In genomic region chr12:127176804-127177203, GRCh38 we compare ENCODE assay signal across 19 cellular contexts.
DNase-seq lines count a peak whose midpoint lies in the region; ATAC-seq, FAIRE-seq and TF ChIP-seq lines count a peak whose summit lies in the region.
"Had no signal": no experiment of that assay in that cellular context is flagged by ENCODE, and none has a peak within 500 bp of the region (broad histone marks: within the 10 kb centered on the region; RNA-seq: fewer than 3 reads in every experiment).

No MANE protein-coding gene starts in this region.

- no peak for FAIRE-seq in K562 (lab: Jason Lieb, UNC)
- FAIRE-seq: A204.1, D721Med, G401.6, GM12892, GM18507, H54 had no signal

- no peak overlapping the region for H3K4me3 Mint-ChIP-seq in CD8-positive, alpha-beta T cell
- H3K4me3 Mint-ChIP-seq: CD4-positive, CD25-positive, alpha-beta regulatory T cell had no signal

- H3K9ac ChIP-seq in K562 (ENCODE audit: insufficient read depth in 1 of 2, low read depth in 2 of 2, low read length in 2 of 2), result no peak overlapping the region
- H3K9ac ChIP-seq: KMS-11 had no signal

- no peaks in the 10 kb centered on the region for H3K4me1 ChIP-seq in HEK293 (ENCODE audit: control insufficient read depth, insufficient read depth, low read length)
- no peaks in the 10 kb centered on the region for H3K4me1 ChIP-seq in K562 (replicated peaks in 1 of 2; ENCODE audit: control insufficient read depth in 2 of 2, insufficient read depth in 2 of 2, low read length in 2 of 2)
- H3K4me1 ChIP-seq in sigmoid colon, result no peaks in the 10 kb centered on the region
- H3K4me1 ChIP-seq in CD8-positive, alpha-beta T cell (ENCODE audit: insufficient read depth, low read length), result no peaks in the 10 kb centered on the region
- H3K4me1 ChIP-seq: BE2C, Caco-2 had no signal

- no peak overlapping the region for H2AFZ ChIP-seq in K562 (ENCODE audit: low read depth, low read length)

- H3K4me2 ChIP-seq in K562 (ENCODE audit: insufficient read depth, low read length), result no peak overlapping the region
- H3K4me2 ChIP-seq: KMS-11 had no signal

- no peak overlapping the region for H3K4me3 ChIP-seq in HEK293 (ENCODE audit: low read depth, low read length)
- H3K4me3 ChIP-seq in K562, result no peak overlapping the region
- peak overlapping the region; percentile 9; the same call in 1 of the 2 replicates for H3K4me3 ChIP-seq in iPS-18c (ENCODE audit: insufficient read depth, low read depth, low read length)
- no peak overlapping the region for H3K4me3 ChIP-seq in sigmoid colon
- no peak overlapping the region for H3K4me3 ChIP-seq in CD8-positive, alpha-beta T cell (ENCODE audit: low read depth, low read length)

- H3K4me1 Mint-ChIP-seq in CD8-positive, alpha-beta T cell (ENCODE audit: low read depth), result no peaks in the 10 kb centered on the region

- BruUV-seq in K562 (replicated peaks; lab: Mats Ljungman, UMichigan), result no TSS peak

- H3K27me3 ChIP-seq in K562 (ENCODE audit: control insufficient read depth in 2 of 2, insufficient read depth in 2 of 2, low read length in 2 of 2) (no peaks in the 10 kb centered on the region), sigmoid colon (no peaks in the 10 kb centered on the region)
- no peaks in the 10 kb centered on the region for H3K27me3 ChIP-seq in CD8-positive, alpha-beta T cell (ENCODE audit: insufficient read depth, low read length)
- H3K27me3 ChIP-seq: BE2C had no signal

- no peaks in the 10 kb centered on the region for H3K9me1 ChIP-seq in K562 (ENCODE audit: control insufficient read depth, insufficient read depth, low read length)

- no peak overlapping the region for H3K27ac Mint-ChIP-seq in CD8-positive, alpha-beta T cell
- H3K27ac Mint-ChIP-seq: CD4-positive, CD25-positive, alpha-beta regulatory T cell had no signal

- TF ChIP-seq EP300 in K562 (IDR thresholded peaks at IDR 0.05; ENCODE audit: low read length), result no peak
- no peak for TF ChIP-seq EP300 in sigmoid colon (IDR thresholded peaks at IDR 0.05)

- WGBS in K562 (ENCODE audit: insufficient coverage, low coverage, missing lambda C conversion rate), result 56% methylated on average over 4 of the region's 4 CpGs
- 91 to 95% methylated on average over 4 of the region's 4 CpGs for WGBS in sigmoid colon, 2 donors

- TF ChIP-seq RAD21 in K562 (CRISPR knock-in tag; conservative IDR thresholded peaks at IDR 0.05 in 1 of 2, IDR thresholded peaks at IDR 0.05 in 1 of 2), result no peak

- no peaks in the 10 kb centered on the region for H3K79me2 ChIP-seq in K562 (ENCODE audit: control insufficient read depth, insufficient read depth, low read length)

- H3K36me3 ChIP-seq in HEK293 (ENCODE audit: control insufficient read depth in 2 of 2, insufficient read depth in 1 of 2, low read length in 2 of 2) (no peaks in the 10 kb centered on the region), K562 (ENCODE audit: control insufficient read depth, insufficient read depth, low read length) (no peaks in the 10 kb centered on the region), sigmoid colon (no peaks in the 10 kb centered on the region)
- H3K36me3 ChIP-seq in CD8-positive, alpha-beta T cell (ENCODE audit: insufficient read depth, low read length), result no peaks in the 10 kb centered on the region
- H3K36me3 ChIP-seq: BE2C had no signal

- H3K9me3 ChIP-seq in HEK293 (ENCODE audit: control insufficient read depth, insufficient read depth, low read depth, low read length) (no peaks in the 10 kb centered on the region), K562 (replicated peaks; ENCODE audit: control insufficient read depth, insufficient read depth, low read depth, low read length) (peaks cover 11% of the 10 kb centered on the region), iPS-18c (ENCODE audit: control insufficient read depth, insufficient read depth, low read length) (peaks cover 9% of the 10 kb centered on the region), sigmoid colon (peaks cover 0 to 9% (median 4%) of the 10 kb centered on the region in 4 donors)
- peaks cover 6% of the 10 kb centered on the region for H3K9me3 ChIP-seq in CD8-positive, alpha-beta T cell (ENCODE audit: low read length)
- H3K9me3 ChIP-seq: BE2C, Caco-2 had no signal

- no peaks in the 10 kb centered on the region for H4K20me1 ChIP-seq in K562 (replicated peaks; ENCODE audit: control insufficient read depth, insufficient read depth, low read length)

- H3K36me3 Mint-ChIP-seq in CD8-positive, alpha-beta T cell, result no peaks in the 10 kb centered on the region
- H3K36me3 Mint-ChIP-seq: CD4-positive, CD25-positive, alpha-beta regulatory T cell had no signal

- DNase-seq in K562 (ENCODE audit: extremely low read depth in 1 of 4, low spot score in 3 of 4), result no peak
- no peak for DNase-seq in sigmoid colon
- no peak for DNase-seq in CD8-positive, alpha-beta T cell
- DNase-seq: ACHN; BE2C; C1 segment of cervical spinal cord; Caco-2; CD4-positive, CD25-positive, alpha-beta regulatory T cell; HCEC 1CT had no signal

- peaks cover 4% of the 10 kb centered on the region for H3K27me3 Mint-ChIP-seq in CD8-positive, alpha-beta T cell (ENCODE audit: low read depth)

- no peak for ATAC-seq in K562
- ATAC-seq in GM19455 (IDR thresholded peaks at IDR 0.05; ENCODE audit: unreplicated experiment), result no peak
- no peak for ATAC-seq in CD8-positive, alpha-beta T cell

- peaks cover 14% of the 10 kb centered on the region for H3K9me3 Mint-ChIP-seq in CD8-positive, alpha-beta T cell

- POLR2A ChIA-PET in HEK293 (lab: Yijun Ruan, JAX) (no interaction called here), K562 (lab: Yijun Ruan, JAX) (interaction anchor here (0.7 to 1.2 kb wide), 4 partner anchors 7 to 1164 kb away, joined by 3 to 4 read pairs (median 4); no protein-coding TSS in a partner anchor)
- POLR2A ChIA-PET in CD8-positive, alpha-beta T cell (lab: Charles Lee), result no interaction called here

- intact Hi-C loops in K562 (cut with micrococcal nuclease), result no loop called here
- intact Hi-C loops in sigmoid colon (cut with DNase I), result no loop called here
- intact Hi-C loops in CD8-positive, alpha-beta T cell (cut with DNase I, micrococcal nuclease), result no loop called here

- no peak for TF ChIP-seq POLR2A in K562 (conservative IDR thresholded peaks at IDR 0.05)
- no peak for TF ChIP-seq POLR2A in sigmoid colon (IDR thresholded peaks at IDR 0.05)

- no peak for TF ChIP-seq CTCF in HEK293 (tag by site-specific recombination; IDR thresholded peaks at IDR 0.05)
- TF ChIP-seq CTCF in K562 (IDR thresholded peaks at IDR 0.05 in 2 of 3, conservative IDR thresholded peaks at IDR 0.05 in 1 of 3; ENCODE audit: insufficient read depth in 2 of 3, low read depth in 1 of 3, low read length in 3 of 3), result no peak
- TF ChIP-seq CTCF in sigmoid colon (IDR thresholded peaks at IDR 0.05), result no peak
- no peak for TF ChIP-seq CTCF in CD8-positive, alpha-beta T cell (IDR thresholded peaks at IDR 0.05)

- no peak overlapping the region for H3K27ac ChIP-seq in HEK293 (ENCODE audit: extremely low read depth, low read depth, low read length)
- H3K27ac ChIP-seq in K562 (ENCODE audit: extremely low read depth, low read depth, low read length), result no peak overlapping the region
- H3K27ac ChIP-seq in sigmoid colon, result no peak overlapping the region
- H3K27ac ChIP-seq in CD8-positive, alpha-beta T cell (ENCODE audit: low read depth, low read length), result no peak overlapping the region
- H3K27ac ChIP-seq: KMS-11 had no signal

- CTCF ChIA-PET in HEK293 (lab: Yijun Ruan, JAX) (no interaction called here), K562 (lab: Yijun Ruan, JAX; ENCODE audit: low intra/inter-chr PET ratio) (interaction anchor here (0.6 kb wide), 1 partner anchor 117 kb away, joined by 4 read pairs; no protein-coding TSS in a partner anchor)
- CTCF ChIA-PET in CD8-positive, alpha-beta T cell (lab: Charles Lee), result no interaction called here

- in situ Hi-C loops in K562 (cut with MboI), result no loop called here

TF ChIP-seq in HEK293, 187 proteins besides CTCF, POLR2A, EP300 and RAD21 (continues in another document):
- TF ChIP-seq EGR2 (tag by site-specific recombination; IDR thresholded peaks at IDR 0.05; ENCODE audit: low read depth) (no peak), ZNF623 (tag by site-specific recombination; IDR thresholded peaks at IDR 0.05) (no peak), ZFHX2 (tag by site-specific recombination; conservative IDR thresholded peaks at IDR 0.05) (no peak), SETDB1 (IDR thresholded peaks at IDR 0.05; ENCODE audit: insufficient read length, low read length) (peak; percentile 62), ZNF664 (tag by site-specific recombination; IDR thresholded peaks at IDR 0.05) (no peak), ZNF629 (tag by site-specific recombination; IDR thresholded peaks at IDR 0.05) (no peak)

TF ChIP-seq in K562, 482 proteins besides CTCF, POLR2A, EP300 and RAD21 (continues in another document):
- TF ChIP-seq KLF13 (tag; IDR thresholded peaks at IDR 0.05; ENCODE audit: borderline replicate concordance, low read depth), result no peak

Comparison
In these comparisons a context has a peak if more than half of its experiments do, and no peak if none do; other contexts are left out.
1. Of the 44 proteins assayed by ChIP-seq in both K562 and HEK293: peak only in K562: TRIM28, ZEB2 and ZNF561; only in HEK293: SETDB1; in both: none; in neither: 40.